Comparison of ENCODE assay signal across 23 cellular contexts in genomic region chrX:125248931-125249330, GRCh38.
DNase-seq lines count a peak whose midpoint lies in the region; ATAC-seq and TF ChIP-seq lines count a peak whose summit lies in the region.
"Had no signal": no experiment of that assay in that cellular context is flagged by ENCODE, and none has a peak within 500 bp of the region (broad histone marks: within the 10 kb centered on the region; RNA-seq: fewer than 3 reads in every experiment).

No MANE protein-coding gene starts in this region.

- H3K4me3 ChIP-seq in LNCaP clone FGC (ENCODE audit: low read depth, low read length) (no peak overlapping the region), left lung (no peak overlapping the region), upper lobe of right lung (no peak overlapping the region)
- H3K4me3 ChIP-seq: A549; BLaER1 treated with 17β-estradiol and CSF1 and Interleukin-3, amounts not matched to agents 10 nM and 100 nM; GM12878 had no signal

- no peak overlapping the region for H3K27ac ChIP-seq in left lung
- H3K27ac ChIP-seq in upper lobe of right lung, result no peak overlapping the region
- H3K27ac ChIP-seq: 22Rv1; A549; BLaER1 treated with 17β-estradiol and CSF1 and Interleukin-3, amounts not matched to agents 10 nM and 100 nM; C4-2B had no signal

- H3K27me3 ChIP-seq in left lung (no peaks in the 10 kb centered on the region), upper lobe of right lung (no peaks in the 10 kb centered on the region)

- no peaks in the 10 kb centered on the region for H3K4me1 Mint-ChIP-seq in CD14-positive monocyte
- H3K4me1 Mint-ChIP-seq: B cell; CD4-positive, alpha-beta memory T cell; CD4-positive, CD25-positive, alpha-beta regulatory T cell; CD8-positive, alpha-beta memory T cell had no signal

- H3K36me3 ChIP-seq in left lung (no peaks in the 10 kb centered on the region), upper lobe of right lung (no peaks in the 10 kb centered on the region)
- H3K36me3 ChIP-seq: BLaER1 treated with 17β-estradiol and CSF1 and Interleukin-3, amounts not matched to agents 10 nM and 100 nM had no signal

- intact Hi-C loops in left lung (cut with DNase I) (no loop called here), upper lobe of right lung (cut with DNase I) (no loop called here), CD14-positive monocyte (cut with micrococcal nuclease) (no loop called here)

- H3K27ac Mint-ChIP-seq in CD14-positive monocyte, result no peak overlapping the region
- H3K27ac Mint-ChIP-seq: B cell; CD4-positive, alpha-beta memory T cell; CD4-positive, CD25-positive, alpha-beta regulatory T cell; CD8-positive, alpha-beta memory T cell had no signal

- DNase-seq in LNCaP clone FGC (ENCODE audit: low read depth), result peak; percentile 6
- no peak for DNase-seq in left lung
- DNase-seq in upper lobe of right lung, result no peak
- DNase-seq in activated T-cell treated with anti-CD3 and anti-CD28 coated beads, Interleukin-2, amount 50 U/mL, for 1 hour, result no peak
- no peak for DNase-seq in CD14-positive monocyte (ENCODE audit: low spot score)
- DNase-seq: AML-193; CD4-positive, alpha-beta memory T cell; CD4-positive, CD25-positive, alpha-beta regulatory T cell; CD8-positive, alpha-beta memory T cell; COR-L47; DMS 273 treated with DMSO at 0.1 percent for 48 hours; DMS153; DMS53; DMS79; DND-41; EL; GDM1 had no signal

- H3K4me1 ChIP-seq in left lung (no peaks in the 10 kb centered on the region), upper lobe of right lung (no peaks in the 10 kb centered on the region)
- H3K4me1 ChIP-seq: A549; BLaER1 treated with 17β-estradiol and CSF1 and Interleukin-3, amounts not matched to agents 10 nM and 100 nM had no signal

- H3K4me3 Mint-ChIP-seq in CD14-positive monocyte, result no peak overlapping the region
- H3K4me3 Mint-ChIP-seq: B cell; CD4-positive, alpha-beta memory T cell; CD4-positive, CD25-positive, alpha-beta regulatory T cell; CD8-positive, alpha-beta memory T cell had no signal

- no peaks in the 10 kb centered on the region for H3K36me3 Mint-ChIP-seq in CD14-positive monocyte
- H3K36me3 Mint-ChIP-seq: CD4-positive, alpha-beta memory T cell; CD4-positive, CD25-positive, alpha-beta regulatory T cell; CD8-positive, alpha-beta memory T cell had no signal

- no peaks in the 10 kb centered on the region for H3K27me3 Mint-ChIP-seq in CD14-positive monocyte (ENCODE audit: low read depth in 3 of 3)
- H3K27me3 Mint-ChIP-seq: B cell; CD4-positive, alpha-beta memory T cell; CD4-positive, CD25-positive, alpha-beta regulatory T cell had no signal

- H3K9me3 ChIP-seq in left lung (no peaks in the 10 kb centered on the region), upper lobe of right lung (no peaks in the 10 kb centered on the region)
- H3K9me3 ChIP-seq: A549; BLaER1 treated with 17β-estradiol and CSF1 and Interleukin-3, amounts not matched to agents 10 nM and 100 nM had no signal

- peaks cover 0 to 5% (median 2%) of the 10 kb centered on the region in 7 donors for H3K9me3 Mint-ChIP-seq in CD14-positive monocyte
- H3K9me3 Mint-ChIP-seq: CD8-positive, alpha-beta memory T cell had no signal

- peak; percentile 87 for ATAC-seq in left lung
- peak; percentile 39 for ATAC-seq in upper lobe of right lung
- ATAC-seq: A549, GM12878 had no signal

- TF ChIP-seq CTCF in LNCaP clone FGC (IDR thresholded peaks at IDR 0.05; ENCODE audit: control insufficient read depth, extremely low read depth, insufficient read depth), result no peak
- no peak for TF ChIP-seq CTCF in left lung (IDR thresholded peaks at IDR 0.05)
- TF ChIP-seq CTCF in upper lobe of right lung (IDR thresholded peaks at IDR 0.05), result no peak
- no peak for TF ChIP-seq CTCF in CD14-positive monocyte (IDR thresholded peaks at IDR 0.05)
